ENCODE assay signal across 10 cellular contexts in the genomic region with DNA sequence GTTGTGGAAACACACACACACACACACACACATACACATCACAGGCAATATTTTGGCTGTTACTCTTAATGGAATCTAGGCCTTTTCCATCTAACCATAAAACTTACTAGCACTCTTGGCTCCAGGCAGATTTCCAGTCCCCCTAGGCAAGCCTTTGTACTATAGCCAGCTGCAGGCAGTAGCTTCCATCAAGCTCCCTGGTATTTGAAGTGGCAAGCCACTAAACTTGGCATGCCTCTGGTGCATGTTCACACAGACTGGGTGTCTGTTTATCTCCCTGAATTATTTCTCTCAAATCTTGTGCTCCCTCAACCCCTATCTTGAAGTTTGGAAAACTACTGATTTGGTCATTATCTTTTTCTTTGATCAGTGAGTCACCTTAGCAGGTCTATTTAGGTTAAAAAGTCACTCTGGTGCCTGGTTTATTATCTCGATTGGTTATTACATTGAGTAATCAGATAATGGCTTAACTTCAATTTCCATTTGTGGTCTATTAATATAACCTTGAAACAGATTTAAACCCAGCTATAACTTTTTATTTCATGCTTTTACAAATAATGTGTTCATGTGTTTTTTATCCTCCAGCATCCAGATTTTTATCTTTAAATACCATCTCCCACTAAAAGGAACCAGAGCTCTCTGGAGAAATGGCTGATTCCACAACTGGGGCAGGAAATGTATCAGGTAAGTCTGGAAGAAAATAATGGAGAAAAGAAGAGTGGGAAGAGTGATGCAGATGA. TPM values are rescaled to one million over a fixed set of nuclear protein-coding genes. Genes with fewer than 3 reads are reported as not detected.
A peak's percentile ranks its signal among the peaks of the same experiment; 100 is the strongest.
DNase-seq lines count a peak whose midpoint lies in the region; ATAC-seq, FAIRE-seq and TF ChIP-seq lines count a peak whose summit lies in the region.
"Had no signal": no experiment of that assay in that cellular context is flagged by ENCODE, and none has a peak within 500 bp of the region (broad histone marks: within the 10 kb centered on the region; RNA-seq: fewer than 3 reads in every experiment).

No MANE protein-coding gene starts in this region.

- no peak for FAIRE-seq in HepG2 (lab: Jason Lieb, UNC)
- no peak for FAIRE-seq in H1 (lab: Jason Lieb, UNC)

- H2AK5ac ChIP-seq in H1 (ENCODE audit: low read depth, low read length): no peak overlapping the region

- H3K4me2 ChIP-seq in HepG2 (ENCODE audit: low read depth, low read length) (peak overlapping the region; percentile 94), H1 (ENCODE audit: insufficient read depth in 1 of 2, low read depth in 2 of 2, low read length in 2 of 2) (peak overlapping the region; percentile 24 to 80; a peak in 2 of 4 replicates)

- H3K9me3 ChIP-seq in HepG2 (ENCODE audit: low read length) (no peaks in the 10 kb centered on the region), right lobe of liver (no peaks in the 10 kb centered on the region), H1 (ENCODE audit: insufficient read depth in 2 of 2, low read depth in 1 of 2, low read length in 1 of 2) (no peaks in the 10 kb centered on the region; a peak in 1 of 4 replicates)

- no peak overlapping the region for H2AFZ ChIP-seq in HepG2 (ENCODE audit: low read length)
- H2AFZ ChIP-seq in H1 (ENCODE audit: low read length): no peak overlapping the region

- H2BK12ac ChIP-seq in H1 (ENCODE audit: low read depth, low read length): no peak overlapping the region

- intact Hi-C loops in HepG2 (cut with micrococcal nuclease; ENCODE audit: unreplicated experiment) (loop anchor here (5.0 kb wide), 1 partner anchor 56 kb away; a partner anchor contains a TSS), right lobe of liver (cut with DNase I) (loop anchor here in 1 of 2 donors (5.0 kb wide), 1 partner anchor 71 kb away; a partner anchor contains a TSS)

- H3K23ac ChIP-seq in H1 (ENCODE audit: insufficient read length): no peak overlapping the region

- H4K5ac ChIP-seq in H1 (ENCODE audit: insufficient read length, low read depth, low read length): no peak overlapping the region

- WGBS in HepG2 (ENCODE audit: low lambda C conversion rate): 20% methylated on average over 1 of the region's 1 CpG
- WGBS in right lobe of liver (ENCODE audit: insufficient coverage, low coverage, low lambda C conversion rate, missing lambda C conversion rate): 23% methylated on average over 1 of the region's 1 CpG
- 88% methylated on average over 1 of the region's 1 CpG; no CpG with 5 or more reads in 1 of the 2 experiments for WGBS in H1 (ENCODE audit: extremely low coverage in 1 of 2, insufficient coverage in 1 of 2, insufficient read length in 1 of 2, insufficient replicate concordance in 2 of 2, low coverage in 1 of 2, low lambda C conversion rate in 2 of 2, missing lambda C conversion rate in 1 of 2), 2 experiments

- no peak overlapping the region for H4K91ac ChIP-seq in H1 (replicated peaks; ENCODE audit: insufficient read length, low read length)

- H3K4me3 ChIP-seq in HepG2 (replicated peaks in 1 of 3; ENCODE audit: insufficient read depth in 1 of 3, low read depth in 2 of 3, low read length in 3 of 3) (peak overlapping the region in 1 of 3 experiments; percentile 14; a peak in 1 of 6 replicates), right lobe of liver (no peak overlapping the region), H1 (ENCODE audit: extremely low read depth in 1 of 4, insufficient read depth in 2 of 4, low read depth in 3 of 4, low read length in 4 of 4) (no peak overlapping the region; a peak in 1 of 8 replicates)
- H3K4me3 ChIP-seq: lung had no signal

- no peak overlapping the region for H3K56ac ChIP-seq in H1 (replicated peaks; ENCODE audit: insufficient read length, low read depth, low read length)

- no peak overlapping the region for H3K18ac ChIP-seq in H1 (ENCODE audit: extremely low read depth, low read length)

- H2BK120ac ChIP-seq in H1 (replicated peaks; ENCODE audit: low read depth, low read length): no peak overlapping the region

- 0 out of 2 replicates have a peak overlapping the region, but pooled peaks have one; percentile 8 for H3K9ac ChIP-seq in HepG2 (ENCODE audit: insufficient read depth, low read depth, low read length)
- no peak overlapping the region for H3K9ac ChIP-seq in H1 (replicated peaks in 1 of 4; ENCODE audit: extremely low read depth in 1 of 4, low read depth in 3 of 4, low read length in 3 of 4)

- no peak for ATAC-seq in HepG2
- no peak for ATAC-seq in right lobe of liver
- no peak for ATAC-seq in HG02610 (IDR thresholded peaks at IDR 0.05; ENCODE audit: unreplicated experiment)
- no peak for ATAC-seq in GM19324 (IDR thresholded peaks at IDR 0.05; ENCODE audit: low FRiP score, unreplicated experiment)
- ATAC-seq in GM18868 (IDR thresholded peaks at IDR 0.05; ENCODE audit: unreplicated experiment): no peak

- peaks cover 11% of the 10 kb centered on the region for H3K79me1 ChIP-seq in H1 (ENCODE audit: low read depth, low read length)

- H2BK20ac ChIP-seq in H1 (ENCODE audit: low read length): no peak overlapping the region

- H3K4me1 ChIP-seq in HepG2 (ENCODE audit: insufficient read depth, low read length) (peaks cover 64% of the 10 kb centered on the region), right lobe of liver (peaks cover 0 to 33% (median 4%) of the 10 kb centered on the region in 4 donors), H1 (replicated peaks in 1 of 4; ENCODE audit: control insufficient read depth in 3 of 4, insufficient read depth in 4 of 4, low read length in 3 of 4) (peaks cover 0 to 14% (median 8%) of the 10 kb centered on the region in 4 experiments; a peak in 6 of 7 replicates)

- no peak for TF ChIP-seq RAD21 in HepG2 (CRISPR knock-in tag; IDR thresholded peaks at IDR 0.05)
- TF ChIP-seq RAD21 in H1 (IDR thresholded peaks at IDR 0.05 in 1 of 2, conservative IDR thresholded peaks at IDR 0.05 in 1 of 2; ENCODE audit: low read depth in 2 of 2, low read length in 2 of 2): no peak

- TF ChIP-seq POLR2A in HepG2 (IDR thresholded peaks at IDR 0.05; ENCODE audit: insufficient read depth in 1 of 2, low read depth in 2 of 2, low read length in 2 of 2) (no peak), right lobe of liver (IDR thresholded peaks at IDR 0.05) (no peak), H1 (IDR thresholded peaks at IDR 0.05; ENCODE audit: control extremely low read depth in 1 of 2, low read depth in 2 of 2, low read length in 2 of 2) (no peak)

- H2BK5ac ChIP-seq in H1 (ENCODE audit: low read depth, low read length): no peak overlapping the region

- in situ Hi-C loops in HepG2 (cut with HindIII; ENCODE audit: extremely low pct_ligation_motif_present, low pct_unique_long_range_greater_than_20kb): no loop called here

- H3K27ac ChIP-seq in HepG2 (ENCODE audit: extremely low read length, insufficient read depth, low read length) (peak overlapping the region; percentile 100), right lobe of liver (peak overlapping the region in 1 of 3 donors; percentile 99), H1 (ENCODE audit: low read depth, low read length) (no peak overlapping the region)

- H3K79me2 ChIP-seq in HepG2 (ENCODE audit: insufficient read depth, low read length) (peaks cover 30% of the 10 kb centered on the region), H1 (ENCODE audit: control insufficient read depth in 1 of 2, insufficient read depth in 2 of 2, low read length in 2 of 2) (peaks cover 15 to 21% of the 10 kb centered on the region in 2 experiments)

- CTCF ChIA-PET in HepG2 (lab: Yijun Ruan, JAX; ENCODE audit: low intra/inter-chr PET ratio, low total read pairs) (no interaction called here), H1 (lab: Charles Lee; ENCODE audit: partially characterized antibody) (interaction anchor here (0.6 to 11.4 kb wide), 8 partner anchors 24 to 160 kb away, joined by 3 to 146 read pairs (median 4); a partner anchor contains a TSS)

- BruUV-seq in HepG2 (replicated peaks; lab: Mats Ljungman, UMichigan): no TSS peak

- no peak for DNase-seq in HepG2 (ENCODE audit: low spot score)
- no peak for DNase-seq in right lobe of liver
- DNase-seq in OCI-M1 (lab: John Stamatoyannopoulos, UW): peak; percentile 55
- DNase-seq in H1 (ENCODE audit: low read depth in 1 of 2, low spot score in 2 of 2): no peak
- DNase-seq in CD1c-positive myeloid dendritic cell (ENCODE audit: extremely low spot score): no peak
- DNase-seq: T-helper 9 cell had no signal

- peak in 1 of 2 experiments; percentile 25; a peak in 1 of 4 replicates for TF ChIP-seq EP300 in HepG2 (IDR thresholded peaks at IDR 0.05; ENCODE audit: low read depth in 2 of 2, low read length in 2 of 2)
- no peak for TF ChIP-seq EP300 in HepG2 (CRISPR knock-in tag; IDR thresholded peaks at IDR 0.05; ENCODE audit: borderline replicate concordance)
- no peak for TF ChIP-seq EP300 in H1 (IDR thresholded peaks at IDR 0.05; ENCODE audit: borderline replicate concordance in 1 of 2, low read depth in 2 of 2, low read length in 2 of 2)

- no peak overlapping the region for H3K4ac ChIP-seq in H1 (replicated peaks; ENCODE audit: insufficient read length, low read depth, low read length)

- POLR2A ChIA-PET in HepG2 (lab: Yijun Ruan, JAX) (interaction anchor here (1.0 to 1.3 kb wide), 2 partner anchors 24 to 26 kb away, joined by 3 read pairs; no protein-coding TSS in a partner anchor), H1 (lab: Charles Lee; ENCODE audit: partially characterized antibody) (interaction anchor here (0.6 to 6.2 kb wide), 6 partner anchors 11 to 127 kb away, joined by 3 to 47 read pairs (median 4); a partner anchor contains a TSS)

- H3K14ac ChIP-seq in H1 (ENCODE audit: insufficient read length): no peak overlapping the region

- H3K23me2 ChIP-seq in H1 (ENCODE audit: low read depth, low read length): peaks cover 3% of the 10 kb centered on the region; the same call in 1 of the 2 replicates

- H3K27me3 ChIP-seq in HepG2 (ENCODE audit: control insufficient read depth in 1 of 2, insufficient read depth in 2 of 2, low read length in 2 of 2) (no peaks in the 10 kb centered on the region; a peak in 1 of 5 replicates), right lobe of liver (no peaks in the 10 kb centered on the region), H1 (replicated peaks in 1 of 4; ENCODE audit: control insufficient read depth in 3 of 4, extremely low read depth in 1 of 4, insufficient read depth in 3 of 4, low read length in 3 of 4) (no peaks in the 10 kb centered on the region)

- H2BK15ac ChIP-seq in H1 (ENCODE audit: low read length): no peak overlapping the region

- TF ChIP-seq CTCF in HepG2 (CRISPR knock-in tag; IDR thresholded peaks at IDR 0.05): no peak
- TF ChIP-seq CTCF in right lobe of liver (IDR thresholded peaks at IDR 0.05): no peak
- TF ChIP-seq CTCF in H1 (IDR thresholded peaks at IDR 0.05; ENCODE audit: control extremely low read depth in 1 of 3, insufficient read depth in 1 of 3, low read depth in 1 of 3, low read length in 3 of 3): no peak

- H3K36me3 ChIP-seq in HepG2 (replicated peaks in 1 of 2; ENCODE audit: control insufficient read depth in 1 of 2, insufficient read depth in 2 of 2, low read length in 2 of 2) (peaks cover 4 to 9% of the 10 kb centered on the region in 2 experiments; a peak in 4 of 5 replicates), right lobe of liver (peaks cover 0 to 7% (median 0%) of the 10 kb centered on the region in 4 donors), H1 (ENCODE audit: control insufficient read depth in 2 of 4, insufficient read depth in 4 of 4, low read length in 3 of 4) (peaks cover 0 to 12% (median 4%) of the 10 kb centered on the region in 4 experiments; a peak in 6 of 8 replicates)

- H4K8ac ChIP-seq in H1 (ENCODE audit: extremely low read depth, insufficient read depth, low read length): no peak overlapping the region

- H4K20me1 ChIP-seq in HepG2 (ENCODE audit: insufficient read depth, low read length): peaks cover 18% of the 10 kb centered on the region
- peaks cover 9 to 10% of the 10 kb centered on the region in 2 experiments for H4K20me1 ChIP-seq in H1 (replicated peaks in 1 of 2; ENCODE audit: control insufficient read depth in 1 of 2, insufficient read depth in 2 of 2, low read length in 2 of 2)

RNA-seq across cellular contexts. Expression of a gene that starts 2.7 kb away (rescaled TPM):
- total RNA-seq in HepG2 (2016; rRNA removed; fragmentation: Illumina TruSeq; extraction: Trizol) (35.2 and 36.4 TPM in 2 replicates), right lobe of liver (10 to 100 TPM in 5 of 6 experiments, 1 to 10 TPM in 1; 8.9 to 15.1 (median 12.2) TPM)
- 2.1 and 2.5 TPM in 2 replicates for total RNA-seq in HepG2 (2016; cell fraction: cytosol; rRNA removed; fragmentation: Illumina TruSeq; extraction: Trizol; ENCODE audit: low read depth)
- total RNA-seq in HepG2 (2016; cell fraction: insoluble cytoplasmic fraction; rRNA removed; fragmentation: Illumina TruSeq; extraction: Trizol): 31.0 and 35.2 TPM in 2 replicates
- 7.5 and 9.4 TPM in 2 replicates for total RNA-seq in HepG2 (2016; cell fraction: membrane; rRNA removed; fragmentation: Illumina TruSeq; extraction: Trizol)
- total RNA-seq in HepG2 (2016; cell fraction: nucleus; rRNA removed; fragmentation: Illumina TruSeq; extraction: Trizol): 64.6 and 75.1 TPM in 2 replicates
- polyA plus RNA-seq in HepG2 (2011; rRNA removed) (12.1 and 13.5 TPM in 2 replicates), H1 (2011; rRNA removed) (13.5 and 18.6 TPM in 2 replicates)
- polyA plus RNA-seq in HepG2 (2011; cell fraction: cytosol; rRNA removed): 8.3 and 10.1 TPM in 2 replicates
- 23.5 and 29.1 TPM in 2 replicates for polyA plus RNA-seq in HepG2 (2011; cell fraction: nucleus; rRNA removed)
- 4.6 and 5.4 TPM in 2 replicates for polyA plus RNA-seq in HepG2 (2012)
- 0.16 and 0.34 TPM in 2 replicates for polyA plus RNA-seq in HepG2 (2016; cell fraction: cytosol; fragmentation: Illumina TruSeq; extraction: Trizol; ENCODE audit: low read depth)
- 9.6 TPM in 2 replicates for polyA plus RNA-seq in HepG2 (2016; cell fraction: insoluble cytoplasmic fraction; fragmentation: Illumina TruSeq; extraction: Trizol; ENCODE audit: low read depth)
- polyA plus RNA-seq in HepG2 (2016; cell fraction: membrane; fragmentation: Illumina TruSeq; extraction: Trizol; ENCODE audit: low read depth): 1.00 and 1.3 TPM in 2 replicates
- polyA plus RNA-seq in HepG2 (2016; cell fraction: nucleus; fragmentation: Illumina TruSeq; extraction: Trizol; ENCODE audit: insufficient read depth, low read depth): 12.8 and 15.7 TPM in 2 replicates
- polyA minus RNA-seq in HepG2 (2011; rRNA and poly(A)+ RNA removed; ENCODE audit: low replicate concordance): 97.0 and 222 TPM in 2 replicates
- 20.9 and 22.2 TPM in 2 replicates for polyA minus RNA-seq in HepG2 (2011; cell fraction: cytosol; rRNA and poly(A)+ RNA removed)
- 154 and 171 TPM in 2 replicates for polyA minus RNA-seq in HepG2 (2011; cell fraction: nucleus; rRNA and poly(A)+ RNA removed)
- 41.2 and 44.9 TPM in 2 replicates for total RNA-seq in H1 (2021; fragmentation: NEBNext Ultra II Directional; extraction: Animal tissue kit (Norgen Biotek cat#: 25700))
- polyA plus RNA-seq in H1 (2011; cell fraction: cytosol; rRNA removed): 20.8 TPM
- polyA plus RNA-seq in H1 (2011; cell fraction: nucleus; rRNA removed): 41.3 TPM
- 12.9 to 13.8 TPM (median 13.6 TPM) in 4 replicates for polyA plus RNA-seq in H1 (2012, experiment 1 of 2)
- 3.3 TPM for polyA plus RNA-seq in H1 (2012, experiment 2 of 2)
- 16.4 TPM for polyA plus RNA-seq in H1 (2013, experiment 1 of 2)
- 14.4 TPM for polyA plus RNA-seq in H1 (2013, experiment 2 of 2)
- polyA minus RNA-seq in H1 (2011; rRNA and poly(A)+ RNA removed): 149 and 165 TPM in 2 replicates
- polyA minus RNA-seq in H1 (2011; cell fraction: cytosol; rRNA and poly(A)+ RNA removed): 52.1 TPM
- polyA minus RNA-seq in H1 (2011; cell fraction: nucleus; rRNA and poly(A)+ RNA removed): 184 TPM

RNA-seq across cellular contexts. Expression of a gene that starts 54.4 kb away (rescaled TPM):
- 0.60 and 1.1 TPM in 2 replicates for total RNA-seq in HepG2 (2016; rRNA removed; fragmentation: Illumina TruSeq; extraction: Trizol)
- total RNA-seq in HepG2 (2016; cell fraction: cytosol; rRNA removed; fragmentation: Illumina TruSeq; extraction: Trizol; ENCODE audit: low read depth): 0.20 and 0.26 TPM in 2 replicates
- 0.49 and 0.63 TPM in 2 replicates for total RNA-seq in HepG2 (2016; cell fraction: insoluble cytoplasmic fraction; rRNA removed; fragmentation: Illumina TruSeq; extraction: Trizol)
- total RNA-seq in HepG2 (2016; cell fraction: membrane; rRNA removed; fragmentation: Illumina TruSeq; extraction: Trizol): 0.68 and 0.83 TPM in 2 replicates
- total RNA-seq in HepG2 (2016; cell fraction: nucleus; rRNA removed; fragmentation: Illumina TruSeq; extraction: Trizol): 0.72 and 1.0 TPM in 2 replicates
- 1.5 and 1.6 TPM in 2 replicates for polyA plus RNA-seq in HepG2 (2011; rRNA removed)
- polyA plus RNA-seq in HepG2 (2011; cell fraction: cytosol; rRNA removed): 0.63 and 1.4 TPM in 2 replicates
- polyA plus RNA-seq in HepG2 (2011; cell fraction: nucleus; rRNA removed): 0.55 and 0.80 TPM in 2 replicates
- 0.76 and 1.2 TPM in 2 replicates for polyA plus RNA-seq in HepG2 (2012)
- 0.19 and 0.45 TPM in 2 replicates for polyA plus RNA-seq in HepG2 (2016; cell fraction: cytosol; fragmentation: Illumina TruSeq; extraction: Trizol; ENCODE audit: low read depth)
- 0.30 and 0.36 TPM in 2 replicates for polyA plus RNA-seq in HepG2 (2016; cell fraction: insoluble cytoplasmic fraction; fragmentation: Illumina TruSeq; extraction: Trizol; ENCODE audit: low read depth)
- 0.24 and 0.27 TPM in 2 replicates for polyA plus RNA-seq in HepG2 (2016; cell fraction: membrane; fragmentation: Illumina TruSeq; extraction: Trizol; ENCODE audit: low read depth)
- 0.74 and 0.92 TPM in 2 replicates for polyA plus RNA-seq in HepG2 (2016; cell fraction: nucleus; fragmentation: Illumina TruSeq; extraction: Trizol; ENCODE audit: insufficient read depth, low read depth)
- polyA minus RNA-seq in HepG2 (2011; rRNA and poly(A)+ RNA removed; ENCODE audit: low replicate concordance): 0.54 and 2.2 TPM in 2 replicates
- polyA minus RNA-seq in HepG2 (2011; cell fraction: cytosol; rRNA and poly(A)+ RNA removed): 1.6 and 1.7 TPM in 2 replicates
- 0.77 and 0.99 TPM in 2 replicates for polyA minus RNA-seq in HepG2 (2011; cell fraction: nucleus; rRNA and poly(A)+ RNA removed)
- total RNA-seq in right lobe of liver: 1 to 10 TPM in 5 of 6 experiments, under 1 TPM in 1; 0.49 to 4.0 (median 3.4) TPM
- 0.33 and 0.43 TPM in 2 replicates for total RNA-seq in H1 (2021; fragmentation: NEBNext Ultra II Directional; extraction: Animal tissue kit (Norgen Biotek cat#: 25700))
- polyA plus RNA-seq in H1 (2011; rRNA removed): 0.20 and 0.30 TPM in 2 replicates
- 0.21 TPM for polyA plus RNA-seq in H1 (2011; cell fraction: cytosol; rRNA removed)
- polyA plus RNA-seq in H1 (2011; cell fraction: nucleus; rRNA removed): 0.13 TPM
- 0.26 to 0.43 TPM (median 0.33 TPM) in 4 replicates for polyA plus RNA-seq in H1 (2012, experiment 1 of 2)
- 0.20 TPM for polyA plus RNA-seq in H1 (2012, experiment 2 of 2)
- 0.39 TPM for polyA plus RNA-seq in H1 (2013, experiment 1 of 2)
- polyA plus RNA-seq in H1 (2013, experiment 2 of 2): 0.59 TPM
- polyA minus RNA-seq in H1 (2011; rRNA and poly(A)+ RNA removed): 0.22 and 0.44 TPM in 2 replicates
- not detected for polyA minus RNA-seq in H1 (2011; cell fraction: cytosol; rRNA and poly(A)+ RNA removed)
- polyA minus RNA-seq in H1 (2011; cell fraction: nucleus; rRNA and poly(A)+ RNA removed): 1.5 TPM
